1 cellular context compared by ENCODE assay signal in the genomic region with DNA sequence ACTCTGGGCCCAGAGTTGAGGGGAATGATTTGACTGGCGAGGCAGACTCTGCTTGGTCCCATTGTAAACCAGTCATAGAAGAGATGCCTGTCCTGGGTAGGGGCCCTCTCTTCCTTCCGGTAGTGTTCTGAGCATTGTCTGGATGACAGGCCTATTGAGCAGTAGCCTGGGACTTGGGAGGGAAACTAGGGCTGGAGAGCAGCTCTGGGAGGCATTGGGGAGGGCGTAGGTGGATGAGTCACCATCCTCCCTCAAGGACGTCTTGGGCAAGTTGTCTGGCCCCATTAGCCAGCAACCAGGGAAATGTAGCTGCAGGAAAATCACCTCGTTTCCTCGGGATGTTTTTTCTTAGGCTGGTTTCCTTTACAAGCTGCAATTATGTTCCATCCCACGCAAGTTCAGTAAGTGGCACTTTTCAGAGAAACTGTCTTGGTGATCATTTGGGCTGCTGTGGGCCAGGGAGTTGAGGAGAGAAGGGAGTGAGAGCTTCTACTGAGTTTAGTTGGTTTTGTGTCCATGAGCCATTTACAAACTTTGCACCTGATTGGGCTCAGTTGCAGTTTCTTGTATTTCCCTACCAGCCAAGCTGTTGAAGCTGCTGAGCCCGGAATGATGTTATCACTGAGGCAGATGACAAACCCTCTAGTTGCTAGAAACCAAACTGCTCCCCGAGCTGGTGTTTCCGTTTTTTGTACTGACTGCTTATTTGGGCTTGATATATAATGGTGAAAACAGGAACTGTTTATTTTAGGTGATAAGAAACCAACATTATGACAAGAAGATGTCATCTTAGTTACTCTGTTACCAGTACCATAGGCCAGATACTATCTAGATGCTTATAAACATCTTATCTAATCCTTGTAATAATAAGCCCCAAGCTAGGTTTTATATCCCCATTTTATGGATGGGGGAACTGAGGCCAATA.
TF ChIP-seq lines count a peak whose summit lies in the region.

No MANE protein-coding gene starts in this region.

TF ChIP-seq in GM12878, 131 proteins besides CTCF, POLR2A, EP300 and RAD21 (continued from another document):
- TF ChIP-seq FOXM1 (IDR thresholded peaks at IDR 0.05; ENCODE audit: low read depth, low read length), result no peak
- 0 out of 2 replicates have a peak, but pooled peaks have one; percentile 30 for TF ChIP-seq TCF12 (IDR thresholded peaks at IDR 0.05; ENCODE audit: low read depth, low read length)
- TF ChIP-seq YBX1 (IDR thresholded peaks at IDR 0.05), result no peak
